In the genomic region with DNA sequence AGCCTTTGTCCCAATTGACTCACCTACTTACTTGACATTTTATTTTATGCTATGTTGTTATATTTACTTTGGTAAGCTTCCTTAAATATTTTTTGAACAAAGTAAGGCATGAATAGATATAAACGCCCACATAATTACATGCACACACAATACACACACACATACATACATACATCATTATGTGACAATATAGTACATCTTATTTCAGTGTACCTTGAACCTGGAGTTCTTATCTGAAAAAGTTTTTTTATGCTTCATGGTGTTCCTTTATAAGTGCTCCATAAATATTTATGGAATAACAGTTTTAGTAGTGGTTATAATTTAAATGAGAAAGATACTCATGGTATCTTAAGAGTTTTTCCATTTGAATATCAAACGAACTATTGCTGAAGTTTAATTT, we compare ENCODE assay signal across 1 cellular context.
TF ChIP-seq lines count a peak whose summit lies in the region.

No MANE protein-coding gene starts in this region.

TF ChIP-seq in K562, 482 proteins besides CTCF, POLR2A, EP300 and RAD21 (continued from another document):
- TF ChIP-seq, protein P1, sequence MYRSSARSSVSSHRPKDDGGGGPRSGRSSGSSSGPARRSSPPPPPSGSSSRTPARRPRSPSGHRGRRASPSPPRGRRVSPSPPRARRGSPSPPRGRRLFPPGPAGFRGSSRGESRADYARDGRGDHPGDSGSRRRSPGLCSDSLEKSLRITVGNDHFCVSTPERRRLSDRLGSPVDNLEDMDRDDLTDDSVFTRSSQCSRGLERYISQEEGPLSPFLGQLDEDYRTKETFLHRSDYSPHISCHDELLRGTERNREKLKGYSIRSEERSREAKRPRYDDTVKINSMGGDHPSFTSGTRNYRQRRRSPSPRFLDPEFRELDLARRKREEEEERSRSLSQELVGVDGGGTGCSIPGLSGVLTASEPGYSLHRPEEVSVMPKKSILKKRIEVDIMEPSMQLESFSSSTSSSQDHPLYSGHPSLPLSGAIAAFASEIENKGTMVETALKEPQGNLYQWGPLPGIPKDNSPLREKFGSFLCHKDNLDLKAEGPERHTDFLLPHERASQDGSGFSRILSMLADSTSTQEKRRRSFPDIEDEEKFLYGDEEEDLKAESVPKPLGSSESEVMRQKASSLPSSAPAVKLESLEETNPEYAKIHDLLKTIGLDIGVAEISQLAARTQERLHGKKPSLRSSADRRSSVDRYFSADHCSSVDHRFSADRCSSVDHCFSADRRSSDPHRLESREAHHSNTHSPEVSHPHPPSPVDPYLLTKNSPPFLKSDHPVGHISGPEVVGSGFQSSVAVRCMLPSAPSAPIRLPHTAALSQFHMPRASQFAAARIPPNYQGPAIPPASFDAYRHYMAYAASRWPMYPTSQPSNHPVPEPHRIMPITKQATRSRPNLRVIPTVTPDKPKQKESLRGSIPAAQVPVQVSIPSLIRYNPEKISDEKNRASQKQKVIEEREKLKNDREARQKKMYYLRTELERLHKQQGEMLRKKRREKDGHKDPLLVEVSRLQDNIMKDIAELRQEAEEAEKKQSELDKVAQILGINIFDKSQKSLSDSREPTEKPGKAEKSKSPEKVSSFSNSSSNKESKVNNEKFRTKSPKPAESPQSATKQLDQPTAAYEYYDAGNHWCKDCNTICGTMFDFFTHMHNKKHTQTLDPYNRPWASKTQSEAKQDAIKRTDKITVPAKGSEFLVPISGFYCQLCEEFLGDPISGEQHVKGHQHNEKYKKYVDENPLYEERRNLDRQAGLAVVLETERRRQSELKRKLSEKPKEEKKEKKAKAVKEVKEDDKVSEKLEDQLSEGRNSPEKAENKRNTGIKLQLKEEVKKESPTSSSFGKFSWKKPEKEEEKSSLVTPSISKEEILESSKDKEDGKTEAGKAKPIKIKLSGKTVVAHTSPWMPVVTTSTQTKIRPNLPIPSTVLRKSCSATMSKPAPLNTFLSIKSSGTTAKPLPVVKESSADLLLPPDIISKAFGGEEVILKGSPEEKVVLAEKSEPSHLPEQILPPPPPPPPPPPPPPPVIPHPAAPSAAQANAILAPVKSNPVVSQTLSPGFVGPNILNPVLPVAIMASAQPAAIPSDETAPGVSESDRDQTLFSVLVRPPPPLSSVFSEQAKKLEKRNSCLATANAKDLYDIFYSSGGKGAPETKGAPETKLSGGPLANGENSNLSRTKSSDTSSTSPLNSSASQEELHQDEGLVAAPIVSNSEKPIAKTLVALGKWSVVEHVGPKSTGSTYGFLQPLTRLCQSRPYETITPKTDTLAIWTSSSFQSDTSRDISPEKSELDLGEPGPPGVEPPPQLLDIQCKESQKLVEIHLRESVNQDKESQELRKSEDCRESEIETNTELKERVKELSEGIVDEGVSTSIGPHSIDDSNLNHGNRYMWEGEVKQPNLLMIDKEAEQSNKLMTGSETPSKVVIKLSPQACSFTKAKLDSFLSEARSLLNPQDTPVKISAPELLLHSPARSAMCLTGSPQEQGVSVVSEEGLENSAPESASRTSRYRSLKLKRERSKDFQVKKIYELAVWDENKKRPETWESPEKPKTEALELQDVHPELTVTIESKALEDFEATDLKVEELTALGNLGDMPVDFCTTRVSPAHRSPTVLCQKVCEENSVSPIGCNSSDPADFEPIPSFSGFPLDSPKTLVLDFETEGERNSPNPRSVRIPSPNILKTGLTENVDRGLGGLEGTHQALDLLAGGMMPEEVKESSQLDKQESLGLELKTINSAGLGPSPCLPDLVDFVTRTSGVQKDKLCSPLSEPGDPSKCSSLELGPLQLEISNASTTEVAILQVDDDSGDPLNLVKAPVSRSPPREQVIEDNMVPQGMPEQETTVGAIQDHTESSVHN (IDR thresholded peaks at IDR 0.05; ENCODE audit: borderline replicate concordance in 1 of 2, low read depth in 1 of 2): 0 out of 4 replicates have a peak, but pooled peaks of 1 of the 2 experiments have one; percentile 48
- TF ChIP-seq MAFG (tag; conservative IDR thresholded peaks at IDR 0.05) (no peak), EGR1 (conservative IDR thresholded peaks at IDR 0.05) (peak; percentile 41; the same call in 1 of the 2 replicates), GATA2 (CRISPR knock-in tag; IDR thresholded peaks at IDR 0.05) (no peak), TAF9B (IDR thresholded peaks at IDR 0.05; ENCODE audit: partially characterized antibody) (peak; percentile 28), KDM4B (IDR thresholded peaks at IDR 0.05; ENCODE audit: borderline replicate concordance in 2 of 2, low read depth in 1 of 2) (peak in 1 of 2 experiments; percentile 76; a peak in 1 of 4 replicates), ZNF212 (CRISPR knock-in tag; IDR thresholded peaks at IDR 0.05) (no peak), GATAD2B (IDR thresholded peaks at IDR 0.05; ENCODE audit: borderline replicate concordance) (0 out of 2 replicates have a peak, but pooled peaks have one; percentile 28), NCOA2 (IDR thresholded peaks at IDR 0.05; ENCODE audit: partially characterized antibody in 2 of 2) (no peak), THRAP3 (IDR thresholded peaks at IDR 0.05; ENCODE audit: borderline replicate concordance) (0 out of 2 replicates have a peak, but pooled peaks have one; percentile 46), NR1H2 (CRISPR knock-in tag; IDR thresholded peaks at IDR 0.05) (no peak)
- TF ChIP-seq, protein P2, sequence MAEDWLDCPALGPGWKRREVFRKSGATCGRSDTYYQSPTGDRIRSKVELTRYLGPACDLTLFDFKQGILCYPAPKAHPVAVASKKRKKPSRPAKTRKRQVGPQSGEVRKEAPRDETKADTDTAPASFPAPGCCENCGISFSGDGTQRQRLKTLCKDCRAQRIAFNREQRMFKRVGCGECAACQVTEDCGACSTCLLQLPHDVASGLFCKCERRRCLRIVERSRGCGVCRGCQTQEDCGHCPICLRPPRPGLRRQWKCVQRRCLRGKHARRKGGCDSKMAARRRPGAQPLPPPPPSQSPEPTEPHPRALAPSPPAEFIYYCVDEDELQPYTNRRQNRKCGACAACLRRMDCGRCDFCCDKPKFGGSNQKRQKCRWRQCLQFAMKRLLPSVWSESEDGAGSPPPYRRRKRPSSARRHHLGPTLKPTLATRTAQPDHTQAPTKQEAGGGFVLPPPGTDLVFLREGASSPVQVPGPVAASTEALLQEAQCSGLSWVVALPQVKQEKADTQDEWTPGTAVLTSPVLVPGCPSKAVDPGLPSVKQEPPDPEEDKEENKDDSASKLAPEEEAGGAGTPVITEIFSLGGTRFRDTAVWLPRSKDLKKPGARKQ (CRISPR knock-in tag; IDR thresholded peaks at IDR 0.05): peak; percentile 91
- TF ChIP-seq, protein P3, sequence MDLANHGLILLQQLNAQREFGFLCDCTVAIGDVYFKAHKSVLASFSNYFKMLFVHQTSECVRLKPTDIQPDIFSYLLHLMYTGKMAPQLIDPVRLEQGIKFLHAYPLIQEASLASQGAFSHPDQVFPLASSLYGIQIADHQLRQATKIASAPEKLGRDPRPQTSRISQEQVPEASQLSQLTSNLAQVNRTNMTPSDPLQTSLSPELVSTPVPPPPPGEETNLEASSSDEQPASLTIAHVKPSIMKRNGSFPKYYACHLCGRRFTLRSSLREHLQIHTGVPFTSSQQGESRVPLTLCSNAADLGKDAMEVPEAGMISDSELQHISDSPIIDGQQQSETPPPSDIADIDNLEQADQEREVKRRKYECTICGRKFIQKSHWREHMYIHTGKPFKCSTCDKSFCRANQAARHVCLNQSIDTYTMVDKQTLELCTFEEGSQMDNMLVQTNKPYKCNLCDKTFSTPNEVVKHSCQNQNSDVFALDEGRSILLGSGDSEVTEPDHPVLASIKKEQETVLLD (IDR thresholded peaks at IDR 0.05): 0 out of 2 replicates have a peak, but pooled peaks have one; percentile 7
